Comparison of ENCODE assay signal across 8 cellular contexts in the genomic region with DNA sequence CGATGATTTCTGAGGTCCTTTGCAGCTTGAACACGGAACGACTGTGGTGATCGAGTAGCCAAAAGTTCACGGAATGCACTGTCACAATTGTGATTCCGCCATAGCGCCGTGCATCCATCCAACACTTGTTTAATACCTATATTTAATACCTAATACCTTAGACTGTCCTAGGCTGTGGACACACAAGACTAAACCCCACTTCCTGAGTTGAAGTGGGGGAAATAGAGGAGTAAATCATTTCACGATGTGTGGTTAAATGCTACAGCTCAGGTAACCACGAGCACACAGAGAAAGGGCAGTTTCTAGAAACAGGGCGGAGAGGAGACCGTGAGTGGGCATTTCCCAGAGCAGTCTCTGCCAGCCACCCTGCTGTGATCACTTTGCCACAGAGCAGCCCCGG. TPM values are rescaled to one million over a fixed set of nuclear protein-coding genes. Genes with fewer than 3 reads are reported as not detected.
DNase-seq lines count a peak whose midpoint lies in the region; ATAC-seq and TF ChIP-seq lines count a peak whose summit lies in the region.
"Not testable (repeated sequence)": the region's sequence is repeated elsewhere in the genome, so short reads cannot be mapped to it uniquely, and the experiment has no call there.

No MANE protein-coding gene starts in this region.

- not testable (repeated sequence) for H2AK9ac ChIP-seq in IMR-90 (replicated peaks; ENCODE audit: low read depth, low read length, poor library complexity)

- dilution Hi-C loops in IMR-90 (cut with HindIII; ENCODE audit: low sequenced_read_pairs, unreplicated experiment): not testable (repeated sequence)

- not testable (repeated sequence) for H3K27me3 Mint-ChIP-seq in CD4-positive, alpha-beta memory T cell

- TF ChIP-seq POLR2A in IMR-90 (IDR thresholded peaks at IDR 0.05; ENCODE audit: low read depth, low read length); heart left ventricle (IDR thresholded peaks at IDR 0.05); vagina (IDR thresholded peaks at IDR 0.05): not testable (repeated sequence)

- not testable (repeated sequence) for H4K20me1 ChIP-seq in IMR-90 (ENCODE audit: insufficient read depth, low read length)

- not testable (repeated sequence) for H3K4me1 ChIP-seq in CD4-positive, alpha-beta memory T cell (ENCODE audit: insufficient read depth, low read length); IMR-90 (ENCODE audit: control insufficient read depth, insufficient read depth, low read length); heart left ventricle; lower lobe of right lung; vagina

- H3K56ac ChIP-seq in IMR-90 (ENCODE audit: extremely low read depth, insufficient read depth, low read length): not testable (repeated sequence)

- H2BK120ac ChIP-seq in IMR-90 (ENCODE audit: low read depth, low read length): not testable (repeated sequence)

- H3K36me3 ChIP-seq in CD4-positive, alpha-beta memory T cell (ENCODE audit: insufficient read depth, low read length); IMR-90 (ENCODE audit: control insufficient read depth, insufficient read depth, low read length); heart left ventricle; lower lobe of right lung; vagina: not testable (repeated sequence)

- WGBS in IMR-90 (ENCODE audit: extremely low coverage in 2 of 2, insufficient read length in 1 of 2), 2 experiments: no CpG with 5 or more reads among the region's 13 CpGs
- 0 to 3% (median 1%) methylated on average over 5 to 6 of the region's 13 CpGs for WGBS in heart left ventricle, 4 donors

- not testable (repeated sequence) for H3K4ac ChIP-seq in IMR-90 (ENCODE audit: low read depth, low read length)

- H3K14ac ChIP-seq in IMR-90 (replicated peaks; ENCODE audit: low read depth, low read length): not testable (repeated sequence)

- not testable (repeated sequence) for H3K23ac ChIP-seq in IMR-90 (ENCODE audit: low read depth, low read length)

- not testable (repeated sequence) for H2AFZ ChIP-seq in IMR-90 (replicated peaks; ENCODE audit: low read length, poor library complexity)

- H4K5ac ChIP-seq in IMR-90 (ENCODE audit: low read depth, low read length): not testable (repeated sequence)

- not testable (repeated sequence) for H2AK5ac ChIP-seq in IMR-90 (ENCODE audit: low read depth, low read length)

- H3K4me3 ChIP-seq in CD4-positive, alpha-beta memory T cell (ENCODE audit: low read length in 2 of 2): not testable (repeated sequence)
- H3K4me3 ChIP-seq in IMR-90 (ENCODE audit: insufficient read depth, low read depth, low read length) (peak overlapping the region; percentile 51), WI38 (ENCODE audit: low read depth, low read length) (peak overlapping the region; percentile 51), coronary artery (peak overlapping the region; percentile 62), heart left ventricle (peak overlapping the region in 9 of 12 donors; percentile 23 to 55 (median 44)), lower lobe of right lung (peak overlapping the region; percentile 38), retinal pigment epithelial cell (ENCODE audit: low read length) (peak overlapping the region; percentile 50), vagina (peak overlapping the region; percentile 33 to 35)

- POLR2A ChIA-PET in CD4-positive, alpha-beta memory T cell (lab: Charles Lee; ENCODE audit: partially characterized antibody); IMR-90 (lab: Charles Lee; ENCODE audit: unreplicated experiment): not testable (repeated sequence)

- not testable (repeated sequence) for H2BK15ac ChIP-seq in IMR-90 (ENCODE audit: low read depth, low read length)

- H3K36me3 Mint-ChIP-seq in CD4-positive, alpha-beta memory T cell: not testable (repeated sequence)

- H3K9me3 Mint-ChIP-seq in CD4-positive, alpha-beta memory T cell: not testable (repeated sequence)

- H2BK20ac ChIP-seq in IMR-90 (ENCODE audit: low read depth, low read length): not testable (repeated sequence)

- H3K4me1 Mint-ChIP-seq in CD4-positive, alpha-beta memory T cell: not testable (repeated sequence)

- H2BK5ac ChIP-seq in IMR-90 (ENCODE audit: low read depth, low read length, poor library complexity, severe bottlenecking): not testable (repeated sequence)

- not testable (repeated sequence) for H3K27ac Mint-ChIP-seq in CD4-positive, alpha-beta memory T cell

- H3K18ac ChIP-seq in IMR-90 (ENCODE audit: low read depth, low read length): not testable (repeated sequence)

- CTCF ChIA-PET in CD4-positive, alpha-beta memory T cell (lab: Charles Lee; ENCODE audit: partially characterized antibody); IMR-90 (lab: Yijun Ruan, JAX): not testable (repeated sequence)

- H3K79me1 ChIP-seq in IMR-90 (ENCODE audit: low read depth in 1 of 2, low read length in 2 of 2): not testable (repeated sequence)

- not testable (repeated sequence) for H4K8ac ChIP-seq in IMR-90 (ENCODE audit: low read depth in 2 of 2, low read length in 2 of 2)

- not testable (repeated sequence) for H3K27ac ChIP-seq in CD4-positive, alpha-beta memory T cell (ENCODE audit: low read depth, low read length); IMR-90 (ENCODE audit: insufficient read depth, low read length); coronary artery; lower lobe of right lung; vagina
- H3K27ac ChIP-seq in heart left ventricle: peak overlapping the region in 1 of 12 donors; percentile 50

- intact Hi-C loops in CD4-positive, alpha-beta memory T cell (cut with micrococcal nuclease); IMR-90 (cut with micrococcal nuclease); heart left ventricle (cut with DNase I); lower lobe of right lung (cut with DNase I); vagina (cut with DNase I): not testable (repeated sequence)

- TF ChIP-seq RAD21 in IMR-90 (IDR thresholded peaks at IDR 0.05; ENCODE audit: low read length): not testable (repeated sequence)

- H3K9me3 ChIP-seq in CD4-positive, alpha-beta memory T cell (ENCODE audit: control insufficient read depth in 1 of 2, low read length in 2 of 2); IMR-90 (ENCODE audit: control insufficient read depth, insufficient read depth, low read length); heart left ventricle; lower lobe of right lung; vagina: not testable (repeated sequence)

- H4K91ac ChIP-seq in IMR-90 (ENCODE audit: insufficient read depth, low read depth, low read length): not testable (repeated sequence)

- H3K4me2 ChIP-seq in IMR-90 (ENCODE audit: low read depth, low read length): peak overlapping the region; percentile 86

- not testable (repeated sequence) for H3K27me3 ChIP-seq in CD4-positive, alpha-beta memory T cell (ENCODE audit: insufficient read depth, low read length); IMR-90 (ENCODE audit: control insufficient read depth, insufficient read depth, low read length); heart left ventricle; lower lobe of right lung (ENCODE audit: low read depth); vagina

- not testable (repeated sequence) for BruUV-seq in IMR-90 (replicated peaks; lab: Mats Ljungman, UMichigan)

- in situ Hi-C loops in IMR-90 (cut with MboI; ENCODE audit: low sequenced_read_pairs): not testable (repeated sequence)

- H3K9me1 ChIP-seq in IMR-90 (ENCODE audit: insufficient read depth, low read length): not testable (repeated sequence)

- TF ChIP-seq CTCF in IMR-90 (conservative IDR thresholded peaks at IDR 0.05; ENCODE audit: low read depth, low read length); WI38 (IDR thresholded peaks at IDR 0.05; ENCODE audit: low read depth, low read length); coronary artery (IDR thresholded peaks at IDR 0.05); heart left ventricle (IDR thresholded peaks at IDR 0.05); lower lobe of right lung (IDR thresholded peaks at IDR 0.05); retinal pigment epithelial cell (conservative IDR thresholded peaks at IDR 0.05; ENCODE audit: low read depth, low read length); vagina (IDR thresholded peaks at IDR 0.05): not testable (repeated sequence)

- not testable (repeated sequence) for H3K4me3 Mint-ChIP-seq in CD4-positive, alpha-beta memory T cell

- DNase-seq in CD4-positive, alpha-beta memory T cell: peak in 4 of 5 donors; percentile 20 to 45 (median 25)
- DNase-seq in IMR-90; coronary artery (ENCODE audit: low spot score); heart left ventricle; lower lobe of right lung; retinal pigment epithelial cell (ENCODE audit: low read depth); vagina (ENCODE audit: extremely low spot score in 2 of 2): not testable (repeated sequence)

- not testable (repeated sequence) for ATAC-seq in IMR-90 (ENCODE audit: low read depth); heart left ventricle; lower lobe of right lung

- peak overlapping the region; percentile 73; the same call in 1 of the 2 replicates for H3K9ac ChIP-seq in IMR-90 (ENCODE audit: low read depth, low read length)

RNA-seq across cellular contexts. Expression of a gene that starts 5.3 kb away (rescaled TPM):
- 1 to 10 TPM; 2.4 to 3.0 TPM for total RNA-seq in CD4-positive, alpha-beta memory T cell
- under 1 TPM in 1 of 2 donors, not detected in 1; 0.98 TPM for polyA plus RNA-seq in CD4-positive, alpha-beta memory T cell
- total RNA-seq in IMR-90 (2012; rRNA removed) (under 0.01 and 0.28 TPM in 2 replicates), heart left ventricle (under 1 TPM; 0.10 to 0.84 (median 0.42) TPM), lower lobe of right lung (0.41 TPM), vagina (3.4 TPM)
- polyA plus RNA-seq in IMR-90 (2012; rRNA removed) (0.62 and 0.79 TPM in 2 replicates), heart left ventricle (1 to 10 TPM in 1 of 2 donors, under 1 TPM in 1; 0.62 to 1.3 TPM)
- 0.06 and 0.11 TPM in 2 replicates for polyA plus RNA-seq in IMR-90 (2012; cell fraction: cytosol; rRNA removed)
- polyA plus RNA-seq in IMR-90 (2012; cell fraction: nucleus; rRNA removed; ENCODE audit: low replicate concordance): 4.7 and 8.7 TPM in 2 replicates
